In the genomic region with DNA sequence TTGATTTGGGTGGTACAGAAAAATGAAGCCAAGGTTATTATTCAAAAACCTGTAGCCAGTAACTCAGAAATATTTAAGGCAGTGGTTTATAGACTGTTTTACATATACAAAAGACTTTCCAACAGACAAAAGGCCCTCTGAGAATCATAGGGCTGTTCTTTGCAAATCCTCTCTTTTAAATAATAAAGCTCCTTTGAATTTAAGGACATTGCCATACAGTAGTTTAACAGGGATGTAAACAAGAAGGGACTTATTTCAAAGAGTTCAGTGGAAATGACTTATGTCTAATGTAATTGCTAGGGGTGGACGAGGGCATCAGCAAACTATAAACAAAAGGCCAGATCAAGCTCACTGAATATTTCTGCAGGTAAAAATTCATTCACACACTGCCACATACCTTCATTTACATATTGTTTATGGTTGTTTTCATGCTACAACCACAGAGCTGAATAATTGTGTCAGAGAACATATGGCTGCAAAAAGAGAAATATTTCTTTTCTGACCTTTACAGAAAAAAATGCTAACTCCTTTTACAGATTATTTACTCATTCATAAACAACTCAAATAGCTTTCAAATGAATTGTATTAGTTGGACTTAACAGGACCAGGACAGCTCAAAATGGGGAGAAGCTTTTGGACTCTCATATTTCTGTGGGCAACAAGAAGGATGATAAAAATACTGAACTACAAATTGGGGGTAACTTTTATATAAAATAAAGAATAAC, we compare ENCODE assay signal across 14 cellular contexts.
"Had no signal": no experiment of that assay in that cellular context is flagged by ENCODE, and none has a peak within 500 bp of the region (broad histone marks: within the 10 kb centered on the region; RNA-seq: fewer than 3 reads in every experiment).

No MANE protein-coding gene starts in this region.

- H3K27ac Mint-ChIP-seq: activated CD4-positive, alpha-beta memory T cell treated with anti-CD3 and anti-CD28 coated beads, Interleukin-2, amount 10 ng/mL, durations not matched to agents 7 days and 5 days; activated CD4-positive, alpha-beta T cell treated with anti-CD3 and anti-CD28 coated beads for 36 hours; activated naive CD8-positive, alpha-beta T cell treated with anti-CD3 and anti-CD28 coated beads for 36 hours; stimulated activated naive CD8-positive, alpha-beta T cell treated with anti-CD3 and anti-CD28 coated beads, Interleukin-15, Interleukin-2, amounts not matched to agents 100 ng/mL and 50 ng/mL, for 24 hours had no signal

- H3K9me3 ChIP-seq: ovary had no signal

- H3K4me1 ChIP-seq: esophagus muscularis mucosa had no signal

- H3K9me3 Mint-ChIP-seq: activated CD4-positive, alpha-beta memory T cell treated with anti-CD3 and anti-CD28 coated beads, Interleukin-2, amount 10 ng/mL, durations not matched to agents 7 days and 5 days; activated naive CD8-positive, alpha-beta T cell treated with anti-CD3 and anti-CD28 coated beads for 36 hours had no signal

- H3K36me3 ChIP-seq: esophagus muscularis mucosa, ovary, sigmoid colon, thoracic aorta had no signal

- H3K4me1 Mint-ChIP-seq: activated CD4-positive, alpha-beta memory T cell treated with anti-CD3 and anti-CD28 coated beads, Interleukin-2, amount 10 ng/mL, durations not matched to agents 7 days and 5 days; activated CD4-positive, alpha-beta T cell treated with anti-CD3 and anti-CD28 coated beads for 36 hours; activated naive CD8-positive, alpha-beta T cell treated with anti-CD3 and anti-CD28 coated beads for 36 hours had no signal

- H3K27me3 Mint-ChIP-seq: activated CD4-positive, alpha-beta memory T cell treated with anti-CD3 and anti-CD28 coated beads, Interleukin-2, amount 10 ng/mL, durations not matched to agents 7 days and 5 days; activated CD4-positive, alpha-beta T cell treated with anti-CD3 and anti-CD28 coated beads for 36 hours; activated naive CD8-positive, alpha-beta T cell treated with anti-CD3 and anti-CD28 coated beads for 36 hours; stimulated activated naive CD8-positive, alpha-beta T cell treated with anti-CD3 and anti-CD28 coated beads, Interleukin-15, Interleukin-2, amounts not matched to agents 100 ng/mL and 50 ng/mL, for 24 hours had no signal

- H3K27me3 ChIP-seq: esophagus muscularis mucosa, ovary, sigmoid colon had no signal

- H3K4me3 Mint-ChIP-seq: activated CD4-positive, alpha-beta memory T cell treated with anti-CD3 and anti-CD28 coated beads, Interleukin-2, amount 10 ng/mL, durations not matched to agents 7 days and 5 days; activated CD4-positive, alpha-beta T cell treated with anti-CD3 and anti-CD28 coated beads for 36 hours; activated naive CD8-positive, alpha-beta T cell treated with anti-CD3 and anti-CD28 coated beads for 36 hours; stimulated activated naive CD8-positive, alpha-beta T cell treated with anti-CD3 and anti-CD28 coated beads, Interleukin-15, Interleukin-2, amounts not matched to agents 100 ng/mL and 50 ng/mL, for 24 hours had no signal

- DNase-seq: activated CD4-positive, alpha-beta memory T cell treated with anti-CD3 and anti-CD28 coated beads, Interleukin-2, amount 10 ng/mL, durations not matched to agents 7 days and 5 days; activated CD4-positive, alpha-beta T cell treated with anti-CD3 and anti-CD28 coated beads for 36 hours; activated gamma-delta T cell; activated naive CD8-positive, alpha-beta T cell treated with anti-CD3 and anti-CD28 coated beads for 36 hours; activated T-cell treated with anti-CD3 and anti-CD28 coated beads, Interleukin-2, amount 50 U/mL, for 48 hours; anterior cingulate cortex; hippocampal formation; ovary; sigmoid colon; stimulated activated CD4-positive, alpha-beta T cell treated with anti-CD3 and anti-CD28 coated beads, Interleukin-4, amount 100 ng/mL, for 1 hour; T1000 had no signal

- H3K4me3 ChIP-seq: esophagus muscularis mucosa, ovary, sigmoid colon, thoracic aorta had no signal

- H3K36me3 Mint-ChIP-seq: activated naive CD8-positive, alpha-beta T cell treated with anti-CD3 and anti-CD28 coated beads for 36 hours had no signal
